19 cellular contexts compared by ENCODE assay signal in genomic region chr14:74756326-74756725, GRCh38. TPM values are rescaled to one million over a fixed set of nuclear protein-coding genes. Genes with fewer than 3 reads are reported as not detected.
DNase-seq lines count a peak whose midpoint lies in the region; ATAC-seq, FAIRE-seq and TF ChIP-seq lines count a peak whose summit lies in the region.
"Had no signal": no experiment of that assay in that cellular context is flagged by ENCODE, and none has a peak within 500 bp of the region (broad histone marks: within the 10 kb centered on the region; RNA-seq: fewer than 3 reads in every experiment).

No MANE protein-coding gene starts in this region.

- POLR2A ChIA-PET in SK-N-SH (lab: Yijun Ruan, JAX) (interaction anchor here (0.7 kb wide), 1 partner anchor 24 kb away, joined by 4 read pairs; no protein-coding TSS in a partner anchor), GM12878 (lab: Charles Lee) (interaction anchor here (0.6 kb wide), 1 partner anchor 324 kb away, joined by 4 read pairs; no protein-coding TSS in a partner anchor)

- BruUV-seq in GM12878 (replicated peaks; lab: Mats Ljungman, UMichigan) = no TSS peak

- H3F3A ChIP-seq in SK-N-SH (replicated peaks; ENCODE audit: insufficient read depth) = no peaks in the 10 kb centered on the region

- SMC1A ChIA-PET in GM12878 (lab: Charles Lee; ENCODE audit: uncharacterized antibody, unreplicated experiment) = no interaction called here

- no peaks in the 10 kb centered on the region for H3K9me2 ChIP-seq in SK-N-SH

- intact Hi-C loops in GM12878 (cut with micrococcal nuclease; ENCODE audit: unreplicated experiment) = no loop called here
- intact Hi-C loops in ascending aorta (cut with DNase I) = no loop called here

- no peak overlapping the region for H3K4me3 ChIP-seq in SK-N-SH (ENCODE audit: low read depth in 2 of 2, low read length in 1 of 2)
- H3K4me3 ChIP-seq in GM12878 = no peak overlapping the region
- H3K4me3 ChIP-seq in ascending aorta = no peak overlapping the region
- H3K4me3 ChIP-seq: BLaER1, HAP-1 had no signal

- RAD21 ChIA-PET in GM12878 (lab: Charles Lee; ENCODE audit: unreplicated experiment) = no interaction called here

- CTCF ChIA-PET in SK-N-SH (lab: Yijun Ruan, JAX) = no interaction called here
- CTCF ChIA-PET in GM12878 (lab: Yijun Ruan, JAX) = no interaction called here

- H3K4me1 ChIP-seq in SK-N-SH (ENCODE audit: control insufficient read depth in 1 of 2, insufficient read depth in 2 of 2, low read depth in 1 of 2, low read length in 1 of 2) = no peaks in the 10 kb centered on the region
- no peaks in the 10 kb centered on the region for H3K4me1 ChIP-seq in GM12878 (ENCODE audit: control insufficient read depth, insufficient read depth, low read length)
- no peaks in the 10 kb centered on the region for H3K4me1 ChIP-seq in ascending aorta
- H3K4me1 ChIP-seq: BLaER1, Caco-2, HAP-1 had no signal

- DNase-seq in SK-N-SH (no peak), GM12878 (ENCODE audit: low read depth, low spot score) (no peak), iPS-NIHi7 (ENCODE audit: extremely low spot score) (peak; percentile 51), pons (ENCODE audit: low spot score) (peak; percentile 66), NCI-H748 treated with DMSO at 0.1 percent for 48 hours (lab: John Stamatoyannopoulos, UW) (no peak), ascending aorta (ENCODE audit: low spot score in 2 of 2) (no peak)
- DNase-seq in activated CD8-positive, alpha-beta memory T cell treated with anti-CD3 and anti-CD28 coated beads, Interleukin-2, amount 50 U/mL, for 48 hours = no peak
- DNase-seq: AML-193; CD8-positive, alpha-beta memory T cell; DMS53; GOT3; HFFc6; IMR-90 had no signal

- no peaks in the 10 kb centered on the region for H3K27me3 ChIP-seq in SK-N-SH (ENCODE audit: insufficient read depth)
- H3K27me3 ChIP-seq in GM12878 (replicated peaks in 1 of 2; ENCODE audit: control insufficient read depth in 2 of 2, insufficient read depth in 2 of 2, low read length in 1 of 2) = no peaks in the 10 kb centered on the region
- H3K27me3 ChIP-seq in ascending aorta = no peaks in the 10 kb centered on the region
- H3K27me3 ChIP-seq: BLaER1 had no signal

- in situ Hi-C loops in GM12878 (cut with MboI) = no loop called here

- ATAC-seq in SK-N-SH treated with all-trans-retinoic acid at 6 μM for 48 hours (no peak), GM12878 (no peak)

- H3K79me2 ChIP-seq in SK-N-SH (ENCODE audit: insufficient read depth) (no peaks in the 10 kb centered on the region), GM12878 (ENCODE audit: control insufficient read depth, insufficient read depth, low read length) (no peaks in the 10 kb centered on the region)

- WGBS in SK-N-SH (ENCODE audit: low lambda C conversion rate) = 89% methylated on average over 1 of the region's 1 CpG
- WGBS in GM12878 (ENCODE audit: insufficient coverage, insufficient replicate concordance, low lambda C conversion rate, missing lambda C conversion rate) = 89% methylated on average over 1 of the region's 1 CpG

- H3K36me3 ChIP-seq in SK-N-SH (replicated peaks in 1 of 2; ENCODE audit: control insufficient read depth in 1 of 2, insufficient read depth in 2 of 2, low read length in 1 of 2) (no peaks in the 10 kb centered on the region), GM12878 (ENCODE audit: control insufficient read depth in 2 of 2, insufficient read depth in 2 of 2, low read length in 1 of 2) (no peaks in the 10 kb centered on the region), ascending aorta (no peaks in the 10 kb centered on the region)
- H3K36me3 ChIP-seq: BLaER1, HAP-1 had no signal

- H4K20me1 ChIP-seq in SK-N-SH (ENCODE audit: insufficient read depth) (no peaks in the 10 kb centered on the region), GM12878 (ENCODE audit: control insufficient read depth, insufficient read depth) (no peaks in the 10 kb centered on the region)
- H4K20me1 ChIP-seq: BLaER1 had no signal

- H3K27ac ChIP-seq in SK-N-SH (ENCODE audit: low read depth in 2 of 2, low read length in 1 of 2) (no peak overlapping the region), GM12878 (ENCODE audit: control insufficient read depth, insufficient read depth) (no peak overlapping the region), ascending aorta (no peak overlapping the region)
- H3K27ac ChIP-seq: 22Rv1, BLaER1 had no signal

- no peak overlapping the region for H3K4me2 ChIP-seq in SK-N-SH
- no peak overlapping the region for H3K4me2 ChIP-seq in GM12878 (ENCODE audit: control insufficient read depth, insufficient read depth)
- H3K4me2 ChIP-seq: BLaER1 had no signal

- H3K9me3 ChIP-seq in SK-N-SH = no peaks in the 10 kb centered on the region
- H3K9me3 ChIP-seq in GM12878 (replicated peaks; ENCODE audit: control insufficient read depth, insufficient read depth, low read length) = peaks cover 1% of the 10 kb centered on the region; the same call in 2 of the 3 replicates
- H3K9me3 ChIP-seq in ascending aorta = peaks cover 0 to 7% of the 10 kb centered on the region in 2 donors
- H3K9me3 ChIP-seq: Caco-2, HAP-1 had no signal

- FAIRE-seq in GM12878 (lab: Jason Lieb, UNC) = no peak
- FAIRE-seq: GM18507 had no signal

- TF ChIP-seq POLR2A in GM12878 (IDR thresholded peaks at IDR 0.05; ENCODE audit: low read depth, low read length) = no peak

- H2AFZ ChIP-seq in SK-N-SH (ENCODE audit: low read depth) = no peak overlapping the region
- H2AFZ ChIP-seq in GM12878 (ENCODE audit: control insufficient read depth, low read depth, low read length) = no peak overlapping the region

- TF ChIP-seq CTCF in SK-N-SH (IDR thresholded peaks at IDR 0.05) = no peak
- no peak for TF ChIP-seq CTCF in GM12878 (IDR thresholded peaks at IDR 0.05 in 2 of 3, conservative IDR thresholded peaks at IDR 0.05 in 1 of 3; ENCODE audit: control insufficient read depth in 2 of 3, extremely low read depth in 1 of 3, insufficient read depth in 1 of 3, low read depth in 3 of 3, low read length in 3 of 3)
- TF ChIP-seq CTCF in ascending aorta (IDR thresholded peaks at IDR 0.05) = no peak

- TF ChIP-seq RAD21 in SK-N-SH (IDR thresholded peaks at IDR 0.05; ENCODE audit: low read length) (no peak), GM12878 (IDR thresholded peaks at IDR 0.05; ENCODE audit: insufficient read depth, low read depth, low read length) (no peak)

- no peak for TF ChIP-seq EP300 in SK-N-SH (IDR thresholded peaks at IDR 0.05; ENCODE audit: borderline replicate concordance in 1 of 2, low read depth in 1 of 2, low read length in 1 of 2)
- TF ChIP-seq EP300 in GM12878 (IDR thresholded peaks at IDR 0.05; ENCODE audit: borderline replicate concordance in 1 of 2, control insufficient read depth in 1 of 2, low read depth in 2 of 2, low read length in 2 of 2) = no peak

- H3K9ac ChIP-seq in SK-N-SH (no peak overlapping the region), GM12878 (ENCODE audit: control insufficient read depth, insufficient read depth, low read length) (no peak overlapping the region)
- H3K9ac ChIP-seq: BLaER1 had no signal

RNA-seq across cellular contexts. Expression of gene YLPM1, which starts 6.8 kb away (rescaled TPM):
- polyA plus RNA-seq in SK-N-SH (2012; rRNA removed) (9.4 and 14.0 TPM in 2 replicates), GM12878 (2011; rRNA removed) (14.2 and 17.9 TPM in 2 replicates), GM12878 (2014; fragmentation: Illumina TruSeq; extraction: Trizol) (48.2 and 51.6 TPM in 2 replicates), GM12878 (2014; fragmentation: Nextera tagmentation; extraction: Ambion mirVana) (10 to 100 TPM; 11.1 to 15.1 TPM), GM12878 (2014; rRNA removed) (16.2 and 17.9 TPM in 2 replicates), GM12878 (2016; fragmentation: Nextera tagmentation; extraction: Ambion mirVana) (10 to 100 TPM; 17.7 to 18.4 TPM)
- polyA plus RNA-seq in SK-N-SH (2012; cell fraction: cytosol; rRNA removed) = 15.1 and 16.7 TPM in 2 replicates
- polyA plus RNA-seq in SK-N-SH (2012; cell fraction: nucleus; rRNA removed) = 23.2 and 37.0 TPM in 2 replicates
- total RNA-seq in GM12878 (2013; cell fraction: nucleolus; rRNA removed) = 427 and 431 TPM in 2 replicates
- total RNA-seq in GM12878 (2014; rRNA removed) (18.8 and 22.2 TPM in 2 replicates), GM12878 (2014; rRNA removed; fragmentation: Illumina TruSeq; extraction: Trizol) (23.0 and 26.0 TPM in 2 replicates), GM12878 (2021) (45.1 and 47.0 TPM in 2 replicates), ascending aorta (27.7 TPM)
- polyA plus RNA-seq in GM12878 (2011; ENCODE audit: low read depth) = 24.1 TPM
- polyA plus RNA-seq in GM12878 (2011; cell fraction: cytosol; rRNA removed) = 5.5 and 9.5 TPM in 2 replicates
- polyA plus RNA-seq in GM12878 (2011; cell fraction: nucleus; rRNA removed) = 43.3 and 54.0 TPM in 2 replicates
- polyA plus RNA-seq in GM12878 (2012) = 26.9 and 30.8 TPM in 2 replicates
- 25.0 and 26.7 TPM in 2 replicates for polyA minus RNA-seq in GM12878 (2011; rRNA and poly(A)+ RNA removed)
- 10.7 and 12.3 TPM in 2 replicates for polyA minus RNA-seq in GM12878 (2011; cell fraction: cytosol; rRNA and poly(A)+ RNA removed)
- polyA minus RNA-seq in GM12878 (2011; cell fraction: nucleus; rRNA and poly(A)+ RNA removed) = 41.1 and 68.7 TPM in 2 replicates

RNA-seq across cellular contexts. Expression of gene FCF1, which starts 43.4 kb away (rescaled TPM):
- polyA plus RNA-seq in SK-N-SH (2012; rRNA removed) = 42.6 and 56.7 TPM in 2 replicates
- 65.7 and 79.5 TPM in 2 replicates for polyA plus RNA-seq in SK-N-SH (2012; cell fraction: cytosol; rRNA removed)
- 20.8 and 36.2 TPM in 2 replicates for polyA plus RNA-seq in SK-N-SH (2012; cell fraction: nucleus; rRNA removed)
- 39.2 and 40.0 TPM in 2 replicates for total RNA-seq in GM12878 (2013; cell fraction: nucleolus; rRNA removed)
- total RNA-seq in GM12878 (2014; rRNA removed) = 14.5 and 17.7 TPM in 2 replicates
- 43.1 and 43.9 TPM in 2 replicates for total RNA-seq in GM12878 (2014; rRNA removed; fragmentation: Illumina TruSeq; extraction: Trizol)
- 37.1 and 39.8 TPM in 2 replicates for total RNA-seq in GM12878 (2021)
- polyA plus RNA-seq in GM12878 (2011; ENCODE audit: low read depth) = 22.7 TPM
- polyA plus RNA-seq in GM12878 (2011; rRNA removed) = 55.5 and 78.4 TPM in 2 replicates
- 21.8 and 41.5 TPM in 2 replicates for polyA plus RNA-seq in GM12878 (2011; cell fraction: cytosol; rRNA removed)
- 17.6 and 18.2 TPM in 2 replicates for polyA plus RNA-seq in GM12878 (2011; cell fraction: nucleus; rRNA removed)
- polyA plus RNA-seq in GM12878 (2012) = 25.4 and 28.4 TPM in 2 replicates
- polyA plus RNA-seq in GM12878 (2014; fragmentation: Illumina TruSeq; extraction: Trizol) = 88.7 and 136 TPM in 2 replicates
- polyA plus RNA-seq in GM12878 (2014; fragmentation: Nextera tagmentation; extraction: Ambion mirVana) = 1 to 10 TPM; 6.2 to 9.7 TPM
- polyA plus RNA-seq in GM12878 (2014; rRNA removed) = 33.8 and 35.2 TPM in 2 replicates
- 10 to 100 TPM; 21.0 to 23.2 TPM for polyA plus RNA-seq in GM12878 (2016; fragmentation: Nextera tagmentation; extraction: Ambion mirVana)
- 38.7 and 80.0 TPM in 2 replicates for polyA minus RNA-seq in GM12878 (2011; rRNA and poly(A)+ RNA removed)
- polyA minus RNA-seq in GM12878 (2011; cell fraction: cytosol; rRNA and poly(A)+ RNA removed) = 13.9 and 26.2 TPM in 2 replicates
- 10.0 and 13.0 TPM in 2 replicates for polyA minus RNA-seq in GM12878 (2011; cell fraction: nucleus; rRNA and poly(A)+ RNA removed)
- 10.0 TPM for total RNA-seq in ascending aorta

RNA-seq across cellular contexts. Expression of gene AREL1, which starts 43.4 kb away (rescaled TPM):
- polyA plus RNA-seq in SK-N-SH (2012; rRNA removed) = 35.1 and 50.8 TPM in 2 replicates
- polyA plus RNA-seq in SK-N-SH (2012; cell fraction: cytosol; rRNA removed) = 27.0 and 33.1 TPM in 2 replicates
- polyA plus RNA-seq in SK-N-SH (2012; cell fraction: nucleus; rRNA removed) = 62.9 and 79.3 TPM in 2 replicates
- total RNA-seq in GM12878 (2013; cell fraction: nucleolus; rRNA removed) = 51.7 and 53.2 TPM in 2 replicates
- 32.3 and 33.8 TPM in 2 replicates for total RNA-seq in GM12878 (2014; rRNA removed)
- 20.1 and 22.5 TPM in 2 replicates for total RNA-seq in GM12878 (2014; rRNA removed; fragmentation: Illumina TruSeq; extraction: Trizol)
- 33.5 and 38.7 TPM in 2 replicates for total RNA-seq in GM12878 (2021)
- polyA plus RNA-seq in GM12878 (2011; ENCODE audit: low read depth) = 11.8 TPM
- polyA plus RNA-seq in GM12878 (2011; rRNA removed) = 29.3 and 40.4 TPM in 2 replicates
- polyA plus RNA-seq in GM12878 (2011; cell fraction: cytosol; rRNA removed) = 57.5 and 59.5 TPM in 2 replicates
- polyA plus RNA-seq in GM12878 (2011; cell fraction: nucleus; rRNA removed) = 75.3 and 97.8 TPM in 2 replicates
- 11.7 and 16.6 TPM in 2 replicates for polyA plus RNA-seq in GM12878 (2012)
- polyA plus RNA-seq in GM12878 (2014; fragmentation: Illumina TruSeq; extraction: Trizol) = 30.1 and 35.7 TPM in 2 replicates
- 1 to 10 TPM; 6.2 to 7.3 TPM for polyA plus RNA-seq in GM12878 (2014; fragmentation: Nextera tagmentation; extraction: Ambion mirVana)
- polyA plus RNA-seq in GM12878 (2014; rRNA removed) = 24.2 and 27.3 TPM in 2 replicates
- polyA plus RNA-seq in GM12878 (2016; fragmentation: Nextera tagmentation; extraction: Ambion mirVana) = 10 to 100 TPM; 14.8 to 19.7 TPM
- polyA minus RNA-seq in GM12878 (2011; rRNA and poly(A)+ RNA removed) = 94.4 and 101 TPM in 2 replicates
- polyA minus RNA-seq in GM12878 (2011; cell fraction: cytosol; rRNA and poly(A)+ RNA removed) = 11.2 and 22.1 TPM in 2 replicates
- polyA minus RNA-seq in GM12878 (2011; cell fraction: nucleus; rRNA and poly(A)+ RNA removed) = 42.1 and 69.8 TPM in 2 replicates
- 17.9 TPM for total RNA-seq in ascending aorta

Comparison
In these comparisons a context has a peak if more than half of its experiments do, and no peak if none do; other contexts are left out.
1. DNase-seq: peak in iPS-NIHi7 (single experiment) and pons (single experiment); none in SK-N-SH (single experiment), GM12878 (single experiment), NCI-H748 treated with DMSO at 0.1 percent for 48 hours (single experiment), ascending aorta (0 of 2) and activated CD8-positive, alpha-beta memory T cell treated with anti-CD3 and anti-CD28 coated beads, Interleukin-2, amount 50 U/mL, for 48 hours (single experiment).
2. Of the 26 proteins assayed by ChIP-seq in both GM12878 and SK-N-SH: peak only in GM12878: none; only in SK-N-SH: none; in both: REST; in neither: 25.